Comparison of ENCODE assay signal across 1 cellular context in the genomic region with DNA sequence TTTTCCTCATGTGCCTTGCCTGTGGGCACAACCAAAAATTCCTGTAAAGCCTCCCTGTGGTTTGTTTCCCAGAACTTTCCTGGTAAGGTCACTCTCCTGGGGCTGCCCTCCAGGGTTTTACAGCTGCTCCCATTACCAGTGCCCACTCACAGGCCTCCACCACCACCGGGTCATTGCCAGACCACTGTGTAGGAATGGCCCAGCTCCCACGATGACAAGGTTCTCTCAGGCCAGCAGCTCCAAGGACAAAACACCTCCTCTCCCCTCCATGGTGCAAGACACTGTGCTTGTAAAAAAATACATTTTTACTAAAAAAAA.
TF ChIP-seq lines count a peak whose summit lies in the region.

No MANE protein-coding gene starts in this region.

TF ChIP-seq in IMR-90, 13 proteins besides CTCF, POLR2A, EP300 and RAD21:
- no peak for TF ChIP-seq MAZ (IDR thresholded peaks at IDR 0.05; ENCODE audit: borderline replicate concordance, low read depth, low read length)
- no peak for TF ChIP-seq RFX5 (IDR thresholded peaks at IDR 0.05; ENCODE audit: low read depth, low read length)
